16 cellular contexts compared by ENCODE assay signal in genomic region chr11:115146425-115146824, GRCh38.
"Had no signal": no experiment of that assay in that cellular context is flagged by ENCODE, and none has a peak within 500 bp of the region (broad histone marks: within the 10 kb centered on the region; RNA-seq: fewer than 3 reads in every experiment).

No MANE protein-coding gene starts in this region.

- H3K9me3 ChIP-seq: esophagus muscularis mucosa, thyroid gland had no signal

- H3K4me3 ChIP-seq: coronary artery, esophagus muscularis mucosa, thyroid gland had no signal

- H3K27me3 ChIP-seq: thyroid gland had no signal

- H3K27me3 Mint-ChIP-seq: activated CD4-positive, alpha-beta T cell treated with anti-CD3 and anti-CD28 coated beads, Interleukin-2, amount 10 ng/mL, durations not matched to agents 7 days and 5 days had no signal

- ATAC-seq: WTC11 had no signal

- H3K4me1 Mint-ChIP-seq: activated CD4-positive, alpha-beta T cell treated with anti-CD3 and anti-CD28 coated beads, Interleukin-2, amount 10 ng/mL, durations not matched to agents 7 days and 5 days; WTC11 had no signal

- H3K4me1 ChIP-seq: esophagus muscularis mucosa, thyroid gland had no signal

- H3K36me3 Mint-ChIP-seq: natural killer cell, WTC11 had no signal

- FAIRE-seq: astrocyte, TTC549 had no signal

- H3K27ac ChIP-seq: coronary artery, esophagus muscularis mucosa, thyroid gland had no signal

- H3K9me3 Mint-ChIP-seq: activated CD4-positive, alpha-beta T cell treated with anti-CD3 and anti-CD28 coated beads, Interleukin-2, amount 10 ng/mL, durations not matched to agents 7 days and 5 days; WTC11 had no signal

- H3K4me3 Mint-ChIP-seq: activated CD4-positive, alpha-beta T cell treated with anti-CD3 and anti-CD28 coated beads, Interleukin-2, amount 10 ng/mL, durations not matched to agents 7 days and 5 days; natural killer cell; WTC11 had no signal

- H3K36me3 ChIP-seq: esophagus muscularis mucosa, thyroid gland had no signal

- H3K27ac Mint-ChIP-seq: activated CD4-positive, alpha-beta T cell treated with anti-CD3 and anti-CD28 coated beads, Interleukin-2, amount 10 ng/mL, durations not matched to agents 7 days and 5 days; WTC11 had no signal

- DNase-seq: activated CD4-positive, alpha-beta T cell treated with anti-CD3 and anti-CD28 coated beads, Interleukin-2, amount 10 ng/mL, durations not matched to agents 7 days and 5 days; activated CD8-positive, alpha-beta memory T cell treated with anti-CD3 and anti-CD28 coated beads for 24 hours; activated naive CD4-positive, alpha-beta T cell; hypothalamus; mesendoderm; natural killer cell; retina; stimulated activated CD4-positive, alpha-beta T cell treated with anti-CD3 and anti-CD28 coated beads, Interleukin-12 subunit alpha, Interleukin-12 subunit beta, amount 100 ng/mL, for 4 hours; stimulated activated CD4-positive, alpha-beta T cell treated with anti-CD3 and anti-CD28 coated beads, Interleukin-2, amount 100 ng/mL, for 24 hours; T-helper 2 cell; thyroid gland had no signal
